11 cellular contexts compared by ENCODE assay signal in genomic region chr2:220891405-220891804, GRCh38.
DNase-seq lines count a peak whose midpoint lies in the region; ATAC-seq and TF ChIP-seq lines count a peak whose summit lies in the region.
"Had no signal": no experiment of that assay in that cellular context is flagged by ENCODE, and none has a peak within 500 bp of the region (broad histone marks: within the 10 kb centered on the region; RNA-seq: fewer than 3 reads in every experiment).

No MANE protein-coding gene starts in this region.

- TF ChIP-seq CTCF in AG09319 (IDR thresholded peaks at IDR 0.05; ENCODE audit: low read depth, low read length), result no peak
- no peak for TF ChIP-seq CTCF in astrocyte of the spinal cord (IDR thresholded peaks at IDR 0.05; ENCODE audit: low read depth, low read length)

- DNase-seq in AG09319 (ENCODE audit: extremely low read depth, low read depth), result peak; percentile 11
- DNase-seq in HS-5 (ENCODE audit: low read depth), result peak; percentile 88
- peak; percentile 84 for DNase-seq in astrocyte of the spinal cord (ENCODE audit: low read depth, low spot score)
- peak; percentile 80 for DNase-seq in islet precursor cell
- no peak for DNase-seq in activated T-cell treated with anti-CD3 and anti-CD28 coated beads, Interleukin-2, amount 50 U/mL, for 24 hours
- no peak for DNase-seq in activated gamma-delta T cell (lab: John Stamatoyannopoulos, UW)
- DNase-seq in CD1c-positive myeloid dendritic cell (ENCODE audit: extremely low spot score), result no peak
- DNase-seq: aorta, NCI-H345 had no signal

- H3K27ac Mint-ChIP-seq in activated T-cell treated with anti-CD3 and anti-CD28 coated beads, Interleukin-2, amount 50 U/mL, for 24 hours, result no peak overlapping the region

- no peaks in the 10 kb centered on the region for H3K4me1 Mint-ChIP-seq in activated T-cell treated with anti-CD3 and anti-CD28 coated beads, Interleukin-2, amount 50 U/mL, for 24 hours (ENCODE audit: low read depth)

- peaks cover 8% of the 10 kb centered on the region for H3K27me3 Mint-ChIP-seq in activated T-cell treated with anti-CD3 and anti-CD28 coated beads, Interleukin-2, amount 50 U/mL, for 24 hours

- no peak overlapping the region for H3K4me3 Mint-ChIP-seq in activated T-cell treated with anti-CD3 and anti-CD28 coated beads, Interleukin-2, amount 50 U/mL, for 24 hours

- ATAC-seq in HG02852 (IDR thresholded peaks at IDR 0.05; ENCODE audit: unreplicated experiment), result no peak
- ATAC-seq: SK-N-SH treated with all-trans-retinoic acid at 6 μM for 48 hours had no signal

- in situ Hi-C loops in astrocyte of the spinal cord (cut with HindIII; ENCODE audit: low sequenced_read_pairs), result no loop called here

- no peak overlapping the region for H3K4me3 ChIP-seq in astrocyte of the spinal cord (ENCODE audit: low read depth, low read length)

- H3K9me3 Mint-ChIP-seq in activated T-cell treated with anti-CD3 and anti-CD28 coated beads, Interleukin-2, amount 50 U/mL, for 24 hours, result no peaks in the 10 kb centered on the region

- H3K36me3 Mint-ChIP-seq in activated T-cell treated with anti-CD3 and anti-CD28 coated beads, Interleukin-2, amount 50 U/mL, for 24 hours (ENCODE audit: low read depth), result no peaks in the 10 kb centered on the region

Comparison
In these comparisons a context has a peak if more than half of its experiments do, and no peak if none do; other contexts are left out.
1. DNase-seq: peak in AG09319 (single experiment), HS-5 (single experiment), astrocyte of the spinal cord (single experiment) and islet precursor cell (single experiment); none in activated T-cell treated with anti-CD3 and anti-CD28 coated beads, Interleukin-2, amount 50 U/mL, for 24 hours (single experiment), activated gamma-delta T cell (single experiment) and CD1c-positive myeloid dendritic cell (single experiment).